12 cellular contexts compared by ENCODE assay signal in the genomic region with DNA sequence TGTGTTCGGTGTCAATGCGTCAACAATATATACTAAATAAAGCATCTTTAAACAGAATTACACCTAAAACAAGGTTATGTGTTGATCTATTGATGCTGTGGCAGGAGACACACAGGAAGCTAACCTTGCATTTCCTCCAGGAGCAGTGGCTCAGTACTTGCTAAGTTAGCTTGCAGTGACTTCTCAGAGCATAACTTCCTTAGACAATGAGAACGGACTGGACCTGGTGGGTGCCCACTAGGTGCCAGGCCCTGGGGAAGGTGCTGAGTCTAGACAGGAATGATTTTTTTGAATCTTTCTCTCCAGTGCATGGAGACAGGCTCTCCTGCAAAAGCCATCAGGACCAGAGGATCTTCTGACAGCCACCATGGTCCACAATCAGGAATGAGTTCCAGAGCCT.
"Had no signal": no experiment of that assay in that cellular context is flagged by ENCODE, and none has a peak within 500 bp of the region (broad histone marks: within the 10 kb centered on the region; RNA-seq: fewer than 3 reads in every experiment).

No MANE protein-coding gene starts in this region.

- ATAC-seq: activated T-helper 17 cell treated with anti-CD3 and anti-CD28 coated beads, Interleukin-2, amount 50 U/mL, for 72 hours; natural killer cell; stimulated activated naive CD8-positive, alpha-beta T cell treated with anti-CD3 and anti-CD28 coated beads, Interleukin-15, amount 100 ng/mL, for 72 hours had no signal

- H3K9me3 Mint-ChIP-seq: activated CD4-positive, alpha-beta T cell treated with anti-CD3 and anti-CD28 coated beads, Interleukin-2, amount 10 ng/mL, durations not matched to agents 7 days and 5 days; activated T-helper 17 cell treated with anti-CD3 and anti-CD28 coated beads, Interleukin-2, amount 50 U/mL, for 72 hours; endodermal cell; natural killer cell; stimulated activated naive CD8-positive, alpha-beta T cell treated with anti-CD3 and anti-CD28 coated beads, Interleukin-15, amount 100 ng/mL, for 72 hours had no signal

- H3K4me3 Mint-ChIP-seq: activated CD4-positive, alpha-beta T cell treated with anti-CD3 and anti-CD28 coated beads, Interleukin-2, amount 10 ng/mL, durations not matched to agents 7 days and 5 days; activated T-helper 17 cell treated with anti-CD3 and anti-CD28 coated beads, Interleukin-2, amount 50 U/mL, for 72 hours; endodermal cell; natural killer cell; stimulated activated naive CD8-positive, alpha-beta T cell treated with anti-CD3 and anti-CD28 coated beads, Interleukin-15, amount 100 ng/mL, for 72 hours had no signal

- DNase-seq: activated CD4-positive, alpha-beta T cell treated with anti-CD3 and anti-CD28 coated beads, Interleukin-2, amount 10 ng/mL, durations not matched to agents 7 days and 5 days; activated naive CD4-positive, alpha-beta T cell treated with Interleukin-2 at 50 U/mL for 16 hours; cerebellar nuclear complex; endodermal cell; erythroblast; hippocampal formation; natural killer cell; sigmoid colon; spleen; stimulated activated naive CD8-positive, alpha-beta T cell treated with anti-CD3 and anti-CD28 coated beads, Interleukin-15, amount 100 ng/mL, for 72 hours; SW 1271 had no signal

- H3K4me3 ChIP-seq: sigmoid colon had no signal

- H3K27me3 ChIP-seq: sigmoid colon, spleen had no signal

- H3K9me3 ChIP-seq: sigmoid colon, spleen had no signal

- H3K27me3 Mint-ChIP-seq: activated T-helper 17 cell treated with anti-CD3 and anti-CD28 coated beads, Interleukin-2, amount 50 U/mL, for 72 hours; stimulated activated naive CD8-positive, alpha-beta T cell treated with anti-CD3 and anti-CD28 coated beads, Interleukin-15, amount 100 ng/mL, for 72 hours had no signal

- H3K27ac Mint-ChIP-seq: activated CD4-positive, alpha-beta T cell treated with anti-CD3 and anti-CD28 coated beads, Interleukin-2, amount 10 ng/mL, durations not matched to agents 7 days and 5 days; activated T-helper 17 cell treated with anti-CD3 and anti-CD28 coated beads, Interleukin-2, amount 50 U/mL, for 72 hours; endodermal cell; natural killer cell had no signal

- H3K36me3 Mint-ChIP-seq: natural killer cell had no signal

- H3K36me3 ChIP-seq: sigmoid colon, spleen had no signal
